ENCODE assay signal across 24 cellular contexts in the genomic region with DNA sequence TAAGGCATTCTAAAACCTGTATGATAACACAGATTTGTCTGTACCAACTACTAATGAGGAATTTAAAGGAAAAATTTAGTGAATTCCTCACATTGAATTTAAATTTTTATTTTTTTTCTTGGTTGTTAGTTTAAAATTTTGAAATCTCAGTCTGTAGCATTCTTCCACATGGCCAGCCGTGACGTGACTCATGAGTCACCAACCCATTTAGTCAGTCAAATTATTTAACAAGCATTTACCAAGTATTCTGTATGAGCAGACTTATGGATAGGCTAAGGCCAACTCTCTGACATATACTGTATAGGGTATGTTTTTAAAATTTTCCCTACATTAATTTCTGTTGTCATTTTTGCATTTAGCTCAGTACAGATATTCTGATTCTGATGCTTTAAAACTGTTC.
"Had no signal": no experiment of that assay in that cellular context is flagged by ENCODE, and none has a peak within 500 bp of the region (broad histone marks: within the 10 kb centered on the region; RNA-seq: fewer than 3 reads in every experiment).

No MANE protein-coding gene starts in this region.

- H3K4me3 ChIP-seq: colonic mucosa, esophagus muscularis mucosa, gastrocnemius medialis, neural progenitor cell, right atrium auricular region, sigmoid colon, testis, tibial artery, upper lobe of right lung, uterus had no signal

- H3K79me2 ChIP-seq: parathyroid adenoma had no signal

- DNase-seq: colonic mucosa; effector CD8-positive, alpha-beta T cell; endodermal cell; gastrocnemius medialis; head of caudate nucleus; mesendoderm; midbrain; naive thymus-derived CD4-positive, alpha-beta T cell; sigmoid colon; stimulated activated CD4-positive, alpha-beta T cell treated with anti-CD3 and anti-CD28 coated beads, Interleukin-2, amount 100 ng/mL, for 24 hours; stimulated activated CD4-positive, alpha-beta T cell treated with anti-CD3 and anti-CD28 coated beads, Interleukin-4, amount 100 ng/mL, for 24 hours; stimulated activated naive CD8-positive, alpha-beta T cell treated with anti-CD3 and anti-CD28 coated beads, Interleukin-15, Interleukin-2, amounts not matched to agents 100 U/mL and 50 U/mL, for 24 hours; substantia nigra; testis; tibial artery; upper lobe of right lung; uterus had no signal

- H3K36me3 ChIP-seq: colonic mucosa, esophagus muscularis mucosa, gastrocnemius medialis, neural progenitor cell, right atrium auricular region, sigmoid colon, tibial artery, upper lobe of right lung, uterus had no signal

- H3K27me3 ChIP-seq: colonic mucosa, esophagus muscularis mucosa, gastrocnemius medialis, neural progenitor cell, right atrium auricular region, sigmoid colon, testis, tibial artery, upper lobe of right lung, uterus had no signal

- FAIRE-seq: keratinocyte had no signal

- H3K9me3 ChIP-seq: colonic mucosa, esophagus muscularis mucosa, gastrocnemius medialis, right atrium auricular region, sigmoid colon, testis, tibial artery, upper lobe of right lung, uterus had no signal

- H3K9ac ChIP-seq: neural progenitor cell, parathyroid adenoma had no signal

- H2AFZ ChIP-seq: neural progenitor cell, parathyroid adenoma had no signal

- H3K4me2 ChIP-seq: neural progenitor cell had no signal

- H3K4me1 ChIP-seq: colonic mucosa, esophagus muscularis mucosa, gastrocnemius medialis, neural progenitor cell, parathyroid adenoma, right atrium auricular region, sigmoid colon, testis, tibial artery, upper lobe of right lung, uterus had no signal

- H3K27ac ChIP-seq: colonic mucosa, esophagus muscularis mucosa, gastrocnemius medialis, neural progenitor cell, parathyroid adenoma, right atrium auricular region, sigmoid colon, testis, tibial artery, upper lobe of right lung, uterus had no signal

- ATAC-seq: gastrocnemius medialis; left lobe of liver; naive thymus-derived CD4-positive, alpha-beta T cell; stimulated activated effector memory CD8-positive, alpha-beta T cell treated with anti-CD3 and anti-CD28 coated beads, Interleukin-12 subunit alpha, Interleukin-12 subunit beta, amount 100 ng/mL, for 72 hours; stimulated activated naive CD8-positive, alpha-beta T cell treated with anti-CD3 and anti-CD28 coated beads, Interleukin-15, Interleukin-2, amounts not matched to agents 100 U/mL and 50 U/mL, for 24 hours; upper lobe of right lung had no signal
